8 cellular contexts compared by ENCODE assay signal in the genomic region with DNA sequence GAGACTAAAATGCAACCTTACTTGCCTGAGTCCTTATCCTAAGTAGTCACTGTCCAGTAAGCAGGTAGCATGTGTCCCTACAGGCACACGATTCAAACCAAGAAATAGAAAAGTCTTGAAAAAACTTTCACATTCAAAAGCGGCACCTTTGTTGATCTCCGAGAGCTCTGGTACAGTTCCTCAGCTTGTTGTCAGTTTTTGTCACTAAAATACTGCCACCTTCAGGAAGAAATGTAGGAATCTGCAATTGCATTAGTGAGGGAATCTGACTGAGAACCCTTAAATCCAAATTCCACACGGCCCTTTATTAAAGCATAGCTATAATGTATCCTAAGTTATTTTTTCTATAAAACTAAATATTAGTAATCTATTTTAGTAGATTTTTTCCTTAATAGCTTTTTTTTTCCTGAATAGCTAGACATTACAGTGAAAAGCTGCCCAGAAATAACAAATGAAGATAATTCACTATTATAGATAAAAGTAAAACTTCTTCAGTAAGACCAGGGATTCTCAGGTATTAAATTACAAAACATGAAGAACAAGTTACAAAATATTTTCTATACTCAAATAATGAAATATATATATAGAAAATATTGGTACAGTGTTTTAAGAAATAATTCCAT. TPM values are rescaled to one million over a fixed set of nuclear protein-coding genes. Genes with fewer than 3 reads are reported as not detected.
DNase-seq lines count a peak whose midpoint lies in the region; ATAC-seq, FAIRE-seq and TF ChIP-seq lines count a peak whose summit lies in the region.

No MANE protein-coding gene starts in this region.

- H2AK5ac ChIP-seq in H1 (ENCODE audit: low read depth, low read length): no peak overlapping the region

- no peaks in the 10 kb centered on the region for H4K20me1 ChIP-seq in GM23248 (ENCODE audit: insufficient read depth)
- H4K20me1 ChIP-seq in KMS-11 (ENCODE audit: insufficient read depth): no peaks in the 10 kb centered on the region
- H4K20me1 ChIP-seq in H1 (replicated peaks in 1 of 2; ENCODE audit: control insufficient read depth in 1 of 2, insufficient read depth in 2 of 2, low read length in 2 of 2): no peaks in the 10 kb centered on the region

- H4K91ac ChIP-seq in H1 (replicated peaks; ENCODE audit: insufficient read length, low read length): no peak overlapping the region

- peaks cover 18% of the 10 kb centered on the region; the same call in 1 of the 2 replicates for H3K4me1 ChIP-seq in GM23248 (ENCODE audit: insufficient read depth)
- peaks cover 9% of the 10 kb centered on the region for H3K4me1 ChIP-seq in KMS-11 (ENCODE audit: low read depth, poor library complexity, severe bottlenecking)
- no peaks in the 10 kb centered on the region for H3K4me1 ChIP-seq in H1 (replicated peaks in 1 of 4; ENCODE audit: control insufficient read depth in 3 of 4, insufficient read depth in 4 of 4, low read length in 3 of 4)

- H4K5ac ChIP-seq in H1 (ENCODE audit: insufficient read length, low read depth, low read length): no peak overlapping the region

- H3K27ac Mint-ChIP-seq in mesothelial cell of epicardium: peak overlapping the region; percentile 94

- H3K79me2 ChIP-seq in GM23248 (ENCODE audit: insufficient read depth): no peaks in the 10 kb centered on the region
- no peaks in the 10 kb centered on the region for H3K79me2 ChIP-seq in KMS-11 (ENCODE audit: insufficient read depth, low read depth)
- H3K79me2 ChIP-seq in H1 (ENCODE audit: control insufficient read depth in 1 of 2, insufficient read depth in 2 of 2, low read length in 2 of 2): no peaks in the 10 kb centered on the region

- CTCF ChIA-PET in H1 (lab: Charles Lee; ENCODE audit: partially characterized antibody): interaction anchor here (0.6 to 4.6 kb wide), 40 partner anchors 9 to 223 kb away, joined by 3 to 48 read pairs (median 4); no protein-coding TSS in a partner anchor

- H4K8ac ChIP-seq in H1 (ENCODE audit: extremely low read depth, insufficient read depth, low read length): no peak overlapping the region

- POLR2A ChIA-PET in H1 (lab: Charles Lee; ENCODE audit: partially characterized antibody): interaction anchor here (1.9 kb wide), 1 partner anchor 9 kb away, joined by 7 read pairs; no protein-coding TSS in a partner anchor

- peaks cover 12% of the 10 kb centered on the region for H3K9me3 Mint-ChIP-seq in mesothelial cell of epicardium

- TF ChIP-seq EP300 in H1 (IDR thresholded peaks at IDR 0.05; ENCODE audit: borderline replicate concordance in 1 of 2, low read depth in 2 of 2, low read length in 2 of 2): no peak

- no peak for TF ChIP-seq POLR2A in H1 (IDR thresholded peaks at IDR 0.05; ENCODE audit: control extremely low read depth in 1 of 2, low read depth in 2 of 2, low read length in 2 of 2)

- H3K4me3 ChIP-seq in GM23248: peak overlapping the region; percentile 71
- H3K4me3 ChIP-seq in KMS-11 (IDR thresholded peaks at IDR 0.05; ENCODE audit: insufficient read depth, low read depth, low read length): no peak overlapping the region
- H3K4me3 ChIP-seq in H1 (ENCODE audit: extremely low read depth in 1 of 4, insufficient read depth in 2 of 4, low read depth in 3 of 4, low read length in 4 of 4): no peak overlapping the region

- H2AFZ ChIP-seq in GM23248 (peak overlapping the region; percentile 91), KMS-11 (ENCODE audit: low read depth) (peak overlapping the region; percentile 60; the same call in 1 of the 2 replicates), H1 (ENCODE audit: low read length) (0 out of 2 replicates have a peak overlapping the region, but pooled peaks have one; percentile 96)

- ATAC-seq in Right ventricle myocardium inferior: peak; percentile 73

- peaks cover 8% of the 10 kb centered on the region; the same call in 1 of the 2 replicates for H3F3A ChIP-seq in GM23248 (ENCODE audit: insufficient read depth)

- 2 to 3% methylated on average over 4 of the region's 4 CpGs for WGBS in GM23248 (ENCODE audit: low coverage in 1 of 2, low lambda C conversion rate in 2 of 2, missing lambda C conversion rate in 2 of 2), 2 experiments
- 56% methylated on average over 4 of the region's 4 CpGs; no CpG with 5 or more reads in 1 of the 2 experiments for WGBS in H1 (ENCODE audit: extremely low coverage in 1 of 2, insufficient coverage in 1 of 2, insufficient read length in 1 of 2, insufficient replicate concordance in 2 of 2, low coverage in 1 of 2, low lambda C conversion rate in 2 of 2, missing lambda C conversion rate in 1 of 2), 2 experiments

- H3K14ac ChIP-seq in H1 (ENCODE audit: insufficient read length): no peak overlapping the region

- H2BK5ac ChIP-seq in H1 (ENCODE audit: low read depth, low read length): no peak overlapping the region

- H3K27ac ChIP-seq in GM23248: no peak overlapping the region
- H3K27ac ChIP-seq in KMS-11: no peak overlapping the region
- no peak overlapping the region for H3K27ac ChIP-seq in H1 (ENCODE audit: low read depth, low read length)

- H2BK20ac ChIP-seq in H1 (ENCODE audit: low read length): no peak overlapping the region

- TF ChIP-seq CTCF in KMS-11 (conservative IDR thresholded peaks at IDR 0.05; ENCODE audit: low read depth, low read length) (peak; percentile 68), H1 (IDR thresholded peaks at IDR 0.05; ENCODE audit: control extremely low read depth in 1 of 3, insufficient read depth in 1 of 3, low read depth in 1 of 3, low read length in 3 of 3) (peak in 2 of 3 experiments; percentile 54 to 64; a peak in 3 of 4 replicates), mesothelial cell of epicardium (IDR thresholded peaks at IDR 0.05; ENCODE audit: unreplicated experiment) (peak; percentile 66)

- H3K56ac ChIP-seq in H1 (replicated peaks; ENCODE audit: insufficient read length, low read depth, low read length): no peak overlapping the region

- H2BK15ac ChIP-seq in H1 (ENCODE audit: low read length): no peak overlapping the region

- no peaks in the 10 kb centered on the region for H3K9me3 ChIP-seq in GM23248 (ENCODE audit: low read depth)
- H3K9me3 ChIP-seq in H1 (ENCODE audit: insufficient read depth in 2 of 2, low read depth in 1 of 2, low read length in 1 of 2): no peaks in the 10 kb centered on the region

- H3K9ac ChIP-seq in GM23248: peak overlapping the region; percentile 34; the same call in 1 of the 2 replicates
- H3K9ac ChIP-seq in KMS-11: 0 out of 2 replicates have a peak overlapping the region, but pooled peaks have one; percentile 13
- H3K9ac ChIP-seq in H1 (replicated peaks in 1 of 4; ENCODE audit: extremely low read depth in 1 of 4, low read depth in 3 of 4, low read length in 3 of 4): no peak overlapping the region

- H3K9me2 ChIP-seq in GM23248 (ENCODE audit: insufficient read depth): no peaks in the 10 kb centered on the region

- H2BK120ac ChIP-seq in H1 (replicated peaks; ENCODE audit: low read depth, low read length): no peak overlapping the region

- H3K23me2 ChIP-seq in H1 (ENCODE audit: low read depth, low read length): no peaks in the 10 kb centered on the region

- no peak overlapping the region for H3K4ac ChIP-seq in H1 (replicated peaks; ENCODE audit: insufficient read length, low read depth, low read length)

- DNase-seq in Right ventricle myocardium inferior (ENCODE audit: missing footprints) (no peak), cardiac septum (ENCODE audit: low spot score) (no peak), GM23248 (peak; percentile 75), SHP77 (lab: John Stamatoyannopoulos, UW) (peak; percentile 25 to 39), H1 (ENCODE audit: low read depth in 1 of 2, low spot score in 2 of 2) (no peak), mesothelial cell of epicardium (ENCODE audit: low spot score in 2 of 2, unreplicated experiment in 2 of 2) (no peak), COLO668 (lab: John Stamatoyannopoulos, UW; ENCODE audit: unreplicated experiment) (no peak)

- in situ Hi-C loops in GM23248 (cut with MboI): no loop called here

- peak overlapping the region; percentile 74 for H3K4me3 Mint-ChIP-seq in mesothelial cell of epicardium

- no peak overlapping the region for H3K18ac ChIP-seq in H1 (ENCODE audit: extremely low read depth, low read length)

- H3K27me3 Mint-ChIP-seq in mesothelial cell of epicardium (ENCODE audit: low read depth): no peaks in the 10 kb centered on the region

- H3K36me3 Mint-ChIP-seq in mesothelial cell of epicardium: peaks cover 7% of the 10 kb centered on the region

- intact Hi-C loops in Right ventricle myocardium inferior (cut with DNase I): loop anchor here (2.0 kb wide), 1 partner anchor 150 kb away; no protein-coding TSS in a partner anchor
- intact Hi-C loops in cardiac septum (cut with DNase I): loop anchor here (10.0 kb wide), 1 partner anchor 176 kb away; no protein-coding TSS in a partner anchor

- H3K23ac ChIP-seq in H1 (ENCODE audit: insufficient read length): no peak overlapping the region

- no peaks in the 10 kb centered on the region for H3K27me3 ChIP-seq in GM23248 (replicated peaks; ENCODE audit: insufficient read depth)
- H3K27me3 ChIP-seq in KMS-11 (ENCODE audit: insufficient read depth, low read depth): no peaks in the 10 kb centered on the region
- H3K27me3 ChIP-seq in H1 (replicated peaks in 1 of 4; ENCODE audit: control insufficient read depth in 3 of 4, extremely low read depth in 1 of 4, insufficient read depth in 3 of 4, low read length in 3 of 4): no peaks in the 10 kb centered on the region

- peak; percentile 59 to 69 for TF ChIP-seq RAD21 in H1 (IDR thresholded peaks at IDR 0.05 in 1 of 2, conservative IDR thresholded peaks at IDR 0.05 in 1 of 2; ENCODE audit: low read depth in 2 of 2, low read length in 2 of 2)

- peaks cover 15% of the 10 kb centered on the region for H3K4me1 Mint-ChIP-seq in mesothelial cell of epicardium

- H3K4me2 ChIP-seq in GM23248 (ENCODE audit: unreplicated experiment) (peak overlapping the region; percentile 90), KMS-11 (peak overlapping the region; percentile 25; the same call in 1 of the 2 replicates), H1 (ENCODE audit: insufficient read depth in 1 of 2, low read depth in 2 of 2, low read length in 2 of 2) (no peak overlapping the region; a peak in 1 of 4 replicates)

- H3K36me3 ChIP-seq in GM23248 (ENCODE audit: low read depth) (no peaks in the 10 kb centered on the region), KMS-11 (ENCODE audit: insufficient read depth) (no peaks in the 10 kb centered on the region), H1 (ENCODE audit: control insufficient read depth in 2 of 4, insufficient read depth in 4 of 4, low read length in 3 of 4) (no peaks in the 10 kb centered on the region)

- H3K79me1 ChIP-seq in H1 (ENCODE audit: low read depth, low read length): no peaks in the 10 kb centered on the region

- FAIRE-seq in H1 (lab: Jason Lieb, UNC): peak; percentile 88

- H2BK12ac ChIP-seq in H1 (ENCODE audit: low read depth, low read length): no peak overlapping the region

RNA-seq across cellular contexts. Expression of gene CCDC54, which starts 44.0 kb away (rescaled TPM):
- total RNA-seq in Right ventricle myocardium inferior: not detected
- not detected for total RNA-seq in cardiac septum
- total RNA-seq in GM23248 (2014; rRNA removed; shearing (Covaris generic)): not detected in 2 replicates
- polyA plus RNA-seq in GM23248 (2016; fragmentation: Nextera tagmentation; extraction: Ambion mirVana): 0.16 and 0.52 TPM in 2 replicates
- not detected in 2 replicates for total RNA-seq in H1 (2021; fragmentation: NEBNext Ultra II Directional; extraction: Animal tissue kit (Norgen Biotek cat#: 25700))
- not detected in 2 replicates for polyA plus RNA-seq in H1 (2011; rRNA removed)
- not detected for polyA plus RNA-seq in H1 (2011; cell fraction: cytosol; rRNA removed)
- polyA plus RNA-seq in H1 (2011; cell fraction: nucleus; rRNA removed): not detected
- polyA plus RNA-seq in H1 (2012, experiment 1 of 2): not detected in 4 replicates
- not detected for polyA plus RNA-seq in H1 (2012, experiment 2 of 2)
- polyA plus RNA-seq in H1 (2013, experiment 1 of 2): not detected
- not detected for polyA plus RNA-seq in H1 (2013, experiment 2 of 2)
- not detected in 2 replicates for polyA minus RNA-seq in H1 (2011; rRNA and poly(A)+ RNA removed)
- polyA minus RNA-seq in H1 (2011; cell fraction: cytosol; rRNA and poly(A)+ RNA removed): not detected
- not detected for polyA minus RNA-seq in H1 (2011; cell fraction: nucleus; rRNA and poly(A)+ RNA removed)
- total RNA-seq in mesothelial cell of epicardium: not detected in 3 replicates

Comparison
In these comparisons a context has a peak if more than half of its experiments do, and no peak if none do; other contexts are left out.
1. DNase-seq: peak in GM23248 (single experiment) and SHP77 (2 of 2); none in Right ventricle myocardium inferior (single experiment), cardiac septum (single experiment), H1 (0 of 2), mesothelial cell of epicardium (0 of 2) and COLO668 (single experiment).
2. H3K4me2 ChIP-seq: peak in GM23248 (single experiment) and KMS-11 (single experiment); none in H1 (0 of 2).
3. H3K9ac ChIP-seq: peak in GM23248 (single experiment) and KMS-11 (single experiment); none in H1 (0 of 4).
4. Peak in every context shown above with its lines, with median percentiles within 50 percentile points of each other: H2AFZ ChIP-seq and CTCF ChIP-seq.